ENCODE assay signal across 27 cellular contexts in the genomic region with DNA sequence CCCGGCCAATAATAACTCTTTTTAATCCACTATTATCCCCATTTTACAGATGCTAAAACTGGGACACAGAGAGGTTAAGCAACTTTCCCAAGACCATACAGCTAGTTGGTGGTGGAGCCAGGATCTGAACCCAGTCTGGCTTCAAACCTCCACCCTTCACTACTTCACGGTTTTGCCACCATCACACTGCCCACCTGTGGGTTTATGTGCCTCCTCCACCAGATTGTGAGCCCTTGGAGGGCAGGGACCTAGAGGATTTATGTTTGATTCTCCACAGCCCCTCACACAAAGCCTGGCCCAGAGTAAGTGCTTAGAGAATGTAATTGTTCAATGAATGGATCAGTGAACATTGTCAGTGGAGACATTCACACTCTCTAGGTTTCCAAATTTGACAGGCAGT.
"Had no signal": no experiment of that assay in that cellular context is flagged by ENCODE, and none has a peak within 500 bp of the region (broad histone marks: within the 10 kb centered on the region; RNA-seq: fewer than 3 reads in every experiment).

No MANE protein-coding gene starts in this region.

- FAIRE-seq: colon, endometrium, endothelial cell of umbilical vein, frontal cortex had no signal

- DNase-seq: colonic mucosa; cortex of kidney; dermis blood vessel endothelial cell; dorsolateral prefrontal cortex; effector CD4-positive, alpha-beta T cell; effector CD8-positive, alpha-beta T cell; effector memory CD4-positive, alpha-beta T cell; effector memory CD8-positive, alpha-beta T cell; endodermal cell; erythroblast; esophagus squamous epithelium; foreskin fibroblast; foreskin keratinocyte; foreskin melanocyte; gastrocnemius medialis; glutamatergic neuron; head of caudate nucleus; heart left ventricle; heart right ventricle had no signal

- H3K27ac ChIP-seq: colonic mucosa, dorsolateral prefrontal cortex, epithelial cell of prostate, esophagus muscularis mucosa, esophagus squamous epithelium, foreskin keratinocyte, gastrocnemius medialis, gastroesophageal sphincter, heart left ventricle, heart right ventricle had no signal

- H3K4me1 ChIP-seq: colonic mucosa, esophagus muscularis mucosa, esophagus squamous epithelium, foreskin keratinocyte, gastrocnemius medialis, gastroesophageal sphincter had no signal

- H3K27me3 ChIP-seq: colonic mucosa, foreskin keratinocyte, gastrocnemius medialis had no signal

- H3K4me3 ChIP-seq: colonic mucosa, dorsolateral prefrontal cortex, esophagus muscularis mucosa, esophagus squamous epithelium, gastrocnemius medialis, gastroesophageal sphincter, heart left ventricle, heart right ventricle had no signal

- H3K9me3 ChIP-seq: colonic mucosa, esophagus muscularis mucosa, esophagus squamous epithelium, gastrocnemius medialis, gastroesophageal sphincter, heart left ventricle, heart right ventricle had no signal

- ATAC-seq: effector memory CD8-positive, alpha-beta T cell; esophagus mucosa; foreskin keratinocyte; gastrocnemius medialis; gastroesophageal sphincter; heart left ventricle; heart right ventricle had no signal

- H3K36me3 ChIP-seq: colonic mucosa, esophagus muscularis mucosa, esophagus squamous epithelium, gastrocnemius medialis, gastroesophageal sphincter, heart left ventricle, heart right ventricle had no signal
